In the genomic region with DNA sequence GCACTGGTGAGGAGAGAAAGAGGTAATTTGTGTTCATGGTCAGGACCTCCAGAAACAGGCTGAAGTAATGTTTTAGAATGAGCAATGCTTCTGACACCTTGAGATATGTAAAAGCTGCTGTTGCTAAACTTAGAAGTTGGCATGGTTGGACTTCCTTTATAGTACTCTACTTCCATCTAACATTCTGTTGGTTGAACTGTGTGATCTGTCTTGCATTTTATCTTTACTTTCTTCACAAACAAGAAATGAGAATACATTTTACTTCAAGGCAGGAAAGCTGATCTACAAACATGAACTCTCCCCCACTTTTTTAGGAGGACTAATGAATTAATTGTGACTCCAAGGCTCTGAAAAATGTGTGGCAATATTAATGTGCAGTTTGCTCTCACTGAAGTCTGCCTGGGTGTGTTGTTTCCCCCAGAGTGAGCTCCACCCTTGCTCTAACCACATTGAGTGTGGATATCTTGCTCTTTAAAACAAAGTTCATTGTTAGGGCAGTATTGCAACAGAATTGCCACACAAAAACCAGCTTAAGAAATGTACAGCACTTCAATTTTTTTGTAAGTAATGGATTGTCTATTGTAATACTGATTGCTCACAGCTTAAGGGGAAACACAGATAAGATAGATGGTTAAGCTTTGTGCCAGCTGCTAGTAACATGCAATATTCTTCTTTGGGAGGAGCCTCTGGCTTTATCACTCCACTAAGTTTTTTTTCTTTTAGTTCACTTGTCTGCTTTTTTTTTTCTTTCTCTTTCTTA, we compare ENCODE assay signal across 8 cellular contexts.
DNase-seq lines count a peak whose midpoint lies in the region; ATAC-seq and TF ChIP-seq lines count a peak whose summit lies in the region.

No MANE protein-coding gene starts in this region.

- H3K36me3 ChIP-seq in SK-N-SH (replicated peaks in 1 of 2; ENCODE audit: control insufficient read depth in 1 of 2, insufficient read depth in 2 of 2, low read length in 1 of 2), result no peaks in the 10 kb centered on the region

- DNase-seq in CD1c-positive myeloid dendritic cell (ENCODE audit: extremely low spot score) (peak; percentile 92), SK-N-SH (no peak), epithelial cell of esophagus (ENCODE audit: low read depth) (peak; percentile 89)
- peak; percentile 76 for DNase-seq in natural killer cell treated with Interleukin-12 subunit alpha and Interleukin-12 subunit beta and Interleukin-15 and Interleukin-18, amount 100 ng/mL, for 72 hours (ENCODE audit: low spot score)
- DNase-seq in effector CD4-positive, alpha-beta T cell, result no peak
- no peak for DNase-seq in stimulated activated CD4-positive, alpha-beta T cell treated with anti-CD3 and anti-CD28 coated beads, Interleukin-1b, Interleukin-23, amount 100 ng/mL, for 48 hours

- no peaks in the 10 kb centered on the region for H3K27me3 ChIP-seq in SK-N-SH (ENCODE audit: insufficient read depth)

- H3K79me2 ChIP-seq in SK-N-SH (ENCODE audit: insufficient read depth), result peaks cover 29% of the 10 kb centered on the region

- TF ChIP-seq EP300 in SK-N-SH (IDR thresholded peaks at IDR 0.05; ENCODE audit: borderline replicate concordance in 1 of 2, low read depth in 1 of 2, low read length in 1 of 2), result peak in 1 of 2 experiments; percentile 23; a peak in 1 of 4 replicates

- peaks cover 25% of the 10 kb centered on the region for H3F3A ChIP-seq in SK-N-SH (replicated peaks; ENCODE audit: insufficient read depth)

- H3K4me3 ChIP-seq in SK-N-SH (ENCODE audit: low read depth in 2 of 2, low read length in 1 of 2) (no peak overlapping the region), epithelial cell of esophagus (ENCODE audit: low read length) (no peak overlapping the region)

- no peak for TF ChIP-seq RAD21 in SK-N-SH (IDR thresholded peaks at IDR 0.05; ENCODE audit: low read length)

- H3K9me3 Mint-ChIP-seq in natural killer cell treated with Interleukin-12 subunit alpha and Interleukin-12 subunit beta and Interleukin-15 and Interleukin-18, amount 100 ng/mL, for 72 hours, result no peaks in the 10 kb centered on the region

- H3K9ac ChIP-seq in SK-N-SH, result peak overlapping the region; percentile 16; the same call in 1 of the 2 replicates

- peaks cover 30 to 71% of the 10 kb centered on the region in 2 experiments for H3K4me1 ChIP-seq in SK-N-SH (ENCODE audit: control insufficient read depth in 1 of 2, insufficient read depth in 2 of 2, low read depth in 1 of 2, low read length in 1 of 2)

- peaks cover 65 to 81% of the 10 kb centered on the region in 2 donors for H3K4me1 Mint-ChIP-seq in natural killer cell treated with Interleukin-12 subunit alpha and Interleukin-12 subunit beta and Interleukin-15 and Interleukin-18, amount 100 ng/mL, for 72 hours (ENCODE audit: low read depth in 2 of 2)

- H4K20me1 ChIP-seq in SK-N-SH (ENCODE audit: insufficient read depth), result peaks cover 5% of the 10 kb centered on the region; the same call in 1 of the 2 replicates

- peak overlapping the region; percentile 72 to 75 for H3K27ac ChIP-seq in SK-N-SH (ENCODE audit: low read depth in 2 of 2, low read length in 1 of 2)

- H3K9me3 ChIP-seq in SK-N-SH, result no peaks in the 10 kb centered on the region

- CTCF ChIA-PET in SK-N-SH (lab: Yijun Ruan, JAX), result interaction anchor here (0.9 to 2.1 kb wide), 2 partner anchors 103 to 192 kb away, joined by 3 to 6 read pairs; no protein-coding TSS in a partner anchor

- no peaks in the 10 kb centered on the region for H3K27me3 Mint-ChIP-seq in natural killer cell treated with Interleukin-12 subunit alpha and Interleukin-12 subunit beta and Interleukin-15 and Interleukin-18, amount 100 ng/mL, for 72 hours

- TF ChIP-seq CTCF in SK-N-SH (IDR thresholded peaks at IDR 0.05), result no peak
- no peak for TF ChIP-seq CTCF in epithelial cell of esophagus (IDR thresholded peaks at IDR 0.05; ENCODE audit: insufficient read depth, low read depth, low read length, missing control alignments)

- peak overlapping the region; percentile 2; the same call in 1 of the 2 replicates for H2AFZ ChIP-seq in SK-N-SH (ENCODE audit: low read depth)

- no peaks in the 10 kb centered on the region for H3K9me2 ChIP-seq in SK-N-SH

- H3K27ac Mint-ChIP-seq in natural killer cell treated with Interleukin-12 subunit alpha and Interleukin-12 subunit beta and Interleukin-15 and Interleukin-18, amount 100 ng/mL, for 72 hours, result peak overlapping the region; percentile 94 to 97

- POLR2A ChIA-PET in SK-N-SH (lab: Yijun Ruan, JAX), result no interaction called here

- H3K36me3 Mint-ChIP-seq in natural killer cell treated with Interleukin-12 subunit alpha and Interleukin-12 subunit beta and Interleukin-15 and Interleukin-18, amount 100 ng/mL, for 72 hours, result peaks cover 4% of the 10 kb centered on the region

- peak overlapping the region; percentile 36 for H3K4me2 ChIP-seq in SK-N-SH

- ATAC-seq in GM19351 (IDR thresholded peaks at IDR 0.05; ENCODE audit: unreplicated experiment), result peak; percentile 75
- ATAC-seq in HG03354 (IDR thresholded peaks at IDR 0.05; ENCODE audit: poor library complexity, severe bottlenecking, unreplicated experiment), result peak; percentile 75
- peak; percentile 83 to 92 for ATAC-seq in natural killer cell treated with Interleukin-12 subunit alpha and Interleukin-12 subunit beta and Interleukin-15 and Interleukin-18, amount 100 ng/mL, for 72 hours

- peak overlapping the region; percentile 93 for H3K4me3 Mint-ChIP-seq in natural killer cell treated with Interleukin-12 subunit alpha and Interleukin-12 subunit beta and Interleukin-15 and Interleukin-18, amount 100 ng/mL, for 72 hours

TF ChIP-seq in SK-N-SH, 30 proteins besides CTCF, POLR2A, EP300 and RAD21:
- no peak for TF ChIP-seq FOXJ3 (CRISPR knock-in tag; IDR thresholded peaks at IDR 0.05)
- no peak for TF ChIP-seq RCOR1 (IDR thresholded peaks at IDR 0.05; ENCODE audit: low read length)
- TF ChIP-seq FOXM1 (IDR thresholded peaks at IDR 0.05; ENCODE audit: low read depth), result no peak
- peak; percentile 34; the same call in 1 of the 2 replicates for TF ChIP-seq RXRA (IDR thresholded peaks at IDR 0.05; ENCODE audit: borderline replicate concordance, low read depth)
- TF ChIP-seq EZH2phosphoT487 (IDR thresholded peaks at IDR 0.05; ENCODE audit: borderline replicate concordance, low read depth), result no peak
- TF ChIP-seq MEF2A (IDR thresholded peaks at IDR 0.05; ENCODE audit: borderline replicate concordance, low read depth), result no peak
- no peak for TF ChIP-seq SMC3 (IDR thresholded peaks at IDR 0.05; ENCODE audit: low read depth, low read length)
- TF ChIP-seq TCF12 (IDR thresholded peaks at IDR 0.05), result peak; percentile 42; the same call in 1 of the 2 replicates
- no peak for TF ChIP-seq POLR2AphosphoS5 (IDR thresholded peaks at IDR 0.05; ENCODE audit: low read depth, low read length)
TF ChIP-seq in SK-N-SH: peak in this region for 2.

Comparison
In these comparisons a context has a peak if more than half of its experiments do, and no peak if none do; other contexts are left out.
1. DNase-seq: peak in CD1c-positive myeloid dendritic cell (single experiment), epithelial cell of esophagus (single experiment) and natural killer cell treated with Interleukin-12 subunit alpha and Interleukin-12 subunit beta and Interleukin-15 and Interleukin-18, amount 100 ng/mL, for 72 hours (single experiment); none in SK-N-SH (single experiment), effector CD4-positive, alpha-beta T cell (single experiment) and stimulated activated CD4-positive, alpha-beta T cell treated with anti-CD3 and anti-CD28 coated beads, Interleukin-1b, Interleukin-23, amount 100 ng/mL, for 48 hours (single experiment).
2. Peak in every context shown above with its lines, with median percentiles within 50 percentile points of each other: ATAC-seq.